In the genomic region with DNA sequence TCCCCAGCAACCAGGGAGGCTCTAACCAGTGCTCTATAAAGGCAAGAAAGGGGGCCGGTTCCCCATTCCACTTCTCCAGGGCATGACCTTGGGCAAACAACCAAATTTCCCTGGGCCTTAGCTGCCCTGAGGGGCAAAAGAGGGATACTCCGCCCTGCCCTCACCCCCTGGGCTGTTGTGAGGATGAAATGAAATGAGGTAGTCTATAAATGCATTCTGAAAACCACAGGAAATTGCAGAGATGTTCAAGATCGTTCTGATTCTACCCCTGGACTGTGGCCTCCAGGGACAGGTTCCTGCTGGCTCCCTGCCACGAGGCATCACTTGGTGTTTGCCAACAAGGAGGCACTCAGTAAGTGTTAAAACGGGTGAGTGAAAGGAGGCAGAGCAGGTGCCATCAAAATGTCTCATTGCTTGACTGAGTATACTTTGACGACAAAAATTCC, we compare ENCODE assay signal across 8 cellular contexts. TPM values are rescaled to one million over a fixed set of nuclear protein-coding genes. Genes with fewer than 3 reads are reported as not detected.
DNase-seq lines count a peak whose midpoint lies in the region; ATAC-seq and TF ChIP-seq lines count a peak whose summit lies in the region.

No MANE protein-coding gene starts in this region.

- H3K36me3 ChIP-seq in CD4-positive, alpha-beta memory T cell (ENCODE audit: insufficient read depth, low read length): no peaks in the 10 kb centered on the region
- H3K36me3 ChIP-seq in IMR-90 (ENCODE audit: control insufficient read depth, insufficient read depth, low read length) (no peaks in the 10 kb centered on the region), esophagus muscularis mucosa (no peaks in the 10 kb centered on the region), spleen (no peaks in the 10 kb centered on the region)

- no peak for TF ChIP-seq POLR2A in IMR-90 (IDR thresholded peaks at IDR 0.05; ENCODE audit: low read depth, low read length)
- no peak for TF ChIP-seq POLR2A in esophagus muscularis mucosa (IDR thresholded peaks at IDR 0.05; ENCODE audit: low read depth)
- TF ChIP-seq POLR2A in spleen (IDR thresholded peaks at IDR 0.05): no peak

- H3K4me1 ChIP-seq in CD4-positive, alpha-beta memory T cell (ENCODE audit: insufficient read depth, low read length): peaks cover 96% of the 10 kb centered on the region
- H3K4me1 ChIP-seq in IMR-90 (ENCODE audit: control insufficient read depth, insufficient read depth, low read length): peaks cover 40% of the 10 kb centered on the region
- H3K4me1 ChIP-seq in esophagus muscularis mucosa: peaks cover 85 to 100% (median 96%) of the 10 kb centered on the region in 4 donors
- peaks cover 73 to 100% (median 98%) of the 10 kb centered on the region in 6 donors for H3K4me1 ChIP-seq in spleen

- peaks cover 84% of the 10 kb centered on the region for H4K20me1 ChIP-seq in IMR-90 (ENCODE audit: insufficient read depth, low read length)

- ATAC-seq in IMR-90 (ENCODE audit: low read depth) (no peak), GM18502 (IDR thresholded peaks at IDR 0.05; ENCODE audit: poor library complexity, unreplicated experiment) (no peak)

- DNase-seq in CD4-positive, alpha-beta memory T cell: peak; percentile 71 to 90 (median 77)
- DNase-seq in IMR-90: no peak
- DNase-seq in T-helper 9 cell: peak; percentile 63
- DNase-seq in esophagus muscularis mucosa (ENCODE audit: extremely low spot score): no peak
- DNase-seq in spleen: peak; percentile 87
- DNase-seq in NCI-H446 (lab: John Stamatoyannopoulos, UW): no peak
- no peak for DNase-seq in NCI-H748 treated with DMSO at 0.1 percent for 48 hours (lab: John Stamatoyannopoulos, UW)

- no peak overlapping the region for H2AFZ ChIP-seq in IMR-90 (replicated peaks; ENCODE audit: low read length, poor library complexity)

- peak overlapping the region; percentile 48; the same call in 1 of the 2 replicates for H2BK20ac ChIP-seq in IMR-90 (ENCODE audit: low read depth, low read length)

- no peaks in the 10 kb centered on the region for H3K9me3 ChIP-seq in CD4-positive, alpha-beta memory T cell (ENCODE audit: control insufficient read depth in 1 of 2, low read length in 2 of 2)
- H3K9me3 ChIP-seq in IMR-90 (ENCODE audit: control insufficient read depth, insufficient read depth, low read length) (no peaks in the 10 kb centered on the region), esophagus muscularis mucosa (no peaks in the 10 kb centered on the region), spleen (no peaks in the 10 kb centered on the region)

- WGBS in IMR-90 (ENCODE audit: extremely low coverage in 2 of 2, insufficient read length in 1 of 2), 2 experiments: 0% methylated on average over 1 of the region's 6 CpGs; no CpG with 5 or more reads in 1 of the 2 experiments
- WGBS in esophagus muscularis mucosa: 37% methylated on average over 6 of the region's 6 CpGs
- WGBS in spleen, 5 donors: 9 to 18% (median 12%) methylated on average over 6 of the region's 6 CpGs

- peak overlapping the region; percentile 25; the same call in 1 of the 2 replicates for H2BK120ac ChIP-seq in IMR-90 (ENCODE audit: low read depth, low read length)

- peak overlapping the region; percentile 48 for H3K4me2 ChIP-seq in IMR-90 (ENCODE audit: low read depth, low read length)

- peaks cover 42% of the 10 kb centered on the region for H3K9me1 ChIP-seq in IMR-90 (ENCODE audit: insufficient read depth, low read length)

- H3K27me3 ChIP-seq in CD4-positive, alpha-beta memory T cell (ENCODE audit: insufficient read depth, low read length): no peaks in the 10 kb centered on the region
- H3K27me3 ChIP-seq in IMR-90 (ENCODE audit: control insufficient read depth, insufficient read depth, low read length) (no peaks in the 10 kb centered on the region), esophagus muscularis mucosa (no peaks in the 10 kb centered on the region), spleen (replicated peaks in 1 of 7) (no peaks in the 10 kb centered on the region)

- H3K36me3 Mint-ChIP-seq in CD4-positive, alpha-beta memory T cell: peaks cover 9 to 39% of the 10 kb centered on the region in 2 donors

- no peak overlapping the region for H3K56ac ChIP-seq in IMR-90 (ENCODE audit: extremely low read depth, insufficient read depth, low read length)

- H4K5ac ChIP-seq in IMR-90 (ENCODE audit: low read depth, low read length): no peak overlapping the region

- peak overlapping the region; percentile 89 to 98 (median 96) for H3K27ac Mint-ChIP-seq in CD4-positive, alpha-beta memory T cell

- peak overlapping the region; percentile 31; the same call in 1 of the 3 replicates for H2BK15ac ChIP-seq in IMR-90 (ENCODE audit: low read depth, low read length)

- peak overlapping the region; percentile 43 for H2AK9ac ChIP-seq in IMR-90 (replicated peaks; ENCODE audit: low read depth, low read length, poor library complexity)

- H3K9me3 Mint-ChIP-seq in CD4-positive, alpha-beta memory T cell: peaks cover 0 to 2% (median 0%) of the 10 kb centered on the region in 8 donors

- TF ChIP-seq EP300 in esophagus muscularis mucosa (IDR thresholded peaks at IDR 0.05): no peak

- H3K9ac ChIP-seq in IMR-90 (ENCODE audit: low read depth, low read length): no peak overlapping the region

- in situ Hi-C loops in IMR-90 (cut with MboI; ENCODE audit: low sequenced_read_pairs): no loop called here

- peaks cover 66 to 93% (median 83%) of the 10 kb centered on the region in 4 donors for H3K4me1 Mint-ChIP-seq in CD4-positive, alpha-beta memory T cell

- no peak for TF ChIP-seq RAD21 in IMR-90 (IDR thresholded peaks at IDR 0.05; ENCODE audit: low read length)

- CTCF ChIA-PET in CD4-positive, alpha-beta memory T cell (lab: Charles Lee; ENCODE audit: partially characterized antibody): interaction anchor here (1.0 to 3.8 kb wide), 5 partner anchors 9 to 149 kb away, joined by 3 to 33 read pairs (median 4); no protein-coding TSS in a partner anchor
- CTCF ChIA-PET in IMR-90 (lab: Yijun Ruan, JAX): interaction anchor here (0.6 to 0.9 kb wide), 2 partner anchors 123 to 143 kb away, joined by 3 read pairs; no protein-coding TSS in a partner anchor

- H3K27me3 Mint-ChIP-seq in CD4-positive, alpha-beta memory T cell: no peaks in the 10 kb centered on the region

- H3K18ac ChIP-seq in IMR-90 (ENCODE audit: low read depth, low read length): no peak overlapping the region

- no peak overlapping the region for H4K91ac ChIP-seq in IMR-90 (ENCODE audit: insufficient read depth, low read depth, low read length)

- H3K23ac ChIP-seq in IMR-90 (ENCODE audit: low read depth, low read length): peak overlapping the region; percentile 11; the same call in 1 of the 2 replicates

- 0 out of 2 replicates have a peak overlapping the region, but pooled peaks have one; percentile 28 for H3K14ac ChIP-seq in IMR-90 (replicated peaks; ENCODE audit: low read depth, low read length)

- POLR2A ChIA-PET in CD4-positive, alpha-beta memory T cell (lab: Charles Lee; ENCODE audit: partially characterized antibody): interaction anchor here (0.7 to 19.6 kb wide), 16 partner anchors 8 to 1035 kb away, joined by 3 to 692 read pairs (median 6); no protein-coding TSS in a partner anchor
- POLR2A ChIA-PET in IMR-90 (lab: Charles Lee; ENCODE audit: unreplicated experiment): no interaction called here

- H3K4me3 ChIP-seq in CD4-positive, alpha-beta memory T cell (ENCODE audit: low read length in 2 of 2): peak overlapping the region; percentile 20 to 34
- no peak overlapping the region for H3K4me3 ChIP-seq in IMR-90 (ENCODE audit: insufficient read depth, low read depth, low read length)
- H3K4me3 ChIP-seq in esophagus muscularis mucosa: no peak overlapping the region
- peak overlapping the region in 2 of 8 donors; percentile 13 to 52 for H3K4me3 ChIP-seq in spleen

- peaks cover 40 to 86% of the 10 kb centered on the region in 2 experiments for H3K79me1 ChIP-seq in IMR-90 (ENCODE audit: low read depth in 1 of 2, low read length in 2 of 2)

- peak overlapping the region in 1 of 2 experiments; percentile 37; a peak in 1 of 4 replicates for H4K8ac ChIP-seq in IMR-90 (ENCODE audit: low read depth in 2 of 2, low read length in 2 of 2)

- intact Hi-C loops in CD4-positive, alpha-beta memory T cell (cut with micrococcal nuclease): loop anchor here (1.0 to 10.0 kb wide), 4 partner anchors 23 to 479 kb away; no protein-coding TSS in a partner anchor
- intact Hi-C loops in IMR-90 (cut with micrococcal nuclease): loop anchor here (5.0 kb wide), 2 partner anchors 57 to 77 kb away; no protein-coding TSS in a partner anchor
- intact Hi-C loops in esophagus muscularis mucosa (cut with DNase I): loop anchor here (2.0 kb wide), 1 partner anchor 125 kb away; no protein-coding TSS in a partner anchor
- intact Hi-C loops in spleen (cut with DNase I; ENCODE audit: low total_unique reads): loop anchor here (10.0 kb wide), 1 partner anchor 59 kb away; no protein-coding TSS in a partner anchor

- peak overlapping the region; percentile 50 for H2BK5ac ChIP-seq in IMR-90 (ENCODE audit: low read depth, low read length, poor library complexity, severe bottlenecking)

- H2AK5ac ChIP-seq in IMR-90 (ENCODE audit: low read depth, low read length): peak overlapping the region; percentile 41; the same call in 1 of the 2 replicates

- TF ChIP-seq CTCF in IMR-90 (conservative IDR thresholded peaks at IDR 0.05; ENCODE audit: low read depth, low read length): no peak
- TF ChIP-seq CTCF in esophagus muscularis mucosa (IDR thresholded peaks at IDR 0.05): no peak
- TF ChIP-seq CTCF in spleen (IDR thresholded peaks at IDR 0.05 in 8 of 11, conservative IDR thresholded peaks at IDR 0.05 in 3 of 11): no peak

- peak overlapping the region; percentile 71 for H3K4ac ChIP-seq in IMR-90 (ENCODE audit: low read depth, low read length)

- H3K4me3 Mint-ChIP-seq in CD4-positive, alpha-beta memory T cell: peak overlapping the region; percentile 63 to 88 (median 82)

- H3K27ac ChIP-seq in CD4-positive, alpha-beta memory T cell (ENCODE audit: low read depth, low read length): peak overlapping the region; percentile 84
- H3K27ac ChIP-seq in IMR-90 (ENCODE audit: insufficient read depth, low read length) (peak overlapping the region; percentile 42; the same call in 1 of the 2 replicates), esophagus muscularis mucosa (replicated peaks in 1 of 4) (peak overlapping the region; percentile 49 to 76 (median 75)), spleen (peak overlapping the region; percentile 65 to 98 (median 89))

- BruUV-seq in IMR-90 (replicated peaks; lab: Mats Ljungman, UMichigan): no TSS peak

- dilution Hi-C loops in IMR-90 (cut with HindIII; ENCODE audit: low sequenced_read_pairs, unreplicated experiment): no loop called here

TF ChIP-seq in IMR-90, 13 proteins besides CTCF, POLR2A, EP300 and RAD21 (continues in another document):
- TF ChIP-seq NFE2L2 (IDR thresholded peaks at IDR 0.05; ENCODE audit: low read depth, low read length): no peak
- no peak for TF ChIP-seq RFX5 (IDR thresholded peaks at IDR 0.05; ENCODE audit: low read depth, low read length)

RNA-seq across cellular contexts. Expression of gene RAPGEF1, which starts 5.7 kb away (rescaled TPM):
- total RNA-seq in CD4-positive, alpha-beta memory T cell: 100 to 1,000 TPM; 129 to 149 TPM
- 10 to 100 TPM in 1 of 2 donors, 1 to 10 TPM in 1; 1.5 to 23.0 TPM for polyA plus RNA-seq in CD4-positive, alpha-beta memory T cell
- total RNA-seq in IMR-90 (2012; rRNA removed): 13.1 and 13.3 TPM in 2 replicates
- 22.3 and 23.0 TPM in 2 replicates for polyA plus RNA-seq in IMR-90 (2012; rRNA removed)
- 14.6 and 21.5 TPM in 2 replicates for polyA plus RNA-seq in IMR-90 (2012; cell fraction: cytosol; rRNA removed)
- polyA plus RNA-seq in IMR-90 (2012; cell fraction: nucleus; rRNA removed; ENCODE audit: low replicate concordance): 30.5 and 31.7 TPM in 2 replicates
- total RNA-seq in esophagus muscularis mucosa: 100 to 1,000 TPM in 2 of 4 donors, 10 to 100 TPM in 2; 66.6 to 138 (median 101) TPM
- 100 to 1,000 TPM in 6 of 7 donors, 10 to 100 TPM in 1; 88.1 to 137 (median 118) TPM for total RNA-seq in spleen
- polyA plus RNA-seq in spleen: 10 to 100 TPM; 16.9 to 47.8 (median 19.9) TPM

Comparison
In these comparisons a context has a peak if more than half of its experiments do, and no peak if none do; other contexts are left out.
1. DNase-seq: peak in CD4-positive, alpha-beta memory T cell (5 of 5), T-helper 9 cell (single experiment) and spleen (single experiment); none in IMR-90 (single experiment), esophagus muscularis mucosa (single experiment), NCI-H446 (0 of 2) and NCI-H748 treated with DMSO at 0.1 percent for 48 hours (single experiment).
2. H3K4me3 ChIP-seq: peak in CD4-positive, alpha-beta memory T cell (2 of 2); none in IMR-90 (single experiment) and esophagus muscularis mucosa (0 of 4).
3. Peak in every context shown above with its lines, with median percentiles within 50 percentile points of each other: H3K27ac ChIP-seq.